8 cellular contexts compared by ENCODE assay signal in genomic region chr15:30990451-30991300, GRCh38. TPM values are rescaled to one million over a fixed set of nuclear protein-coding genes. Genes with fewer than 3 reads are reported as not detected.
DNase-seq lines count a peak whose midpoint lies in the region; ATAC-seq, FAIRE-seq and TF ChIP-seq lines count a peak whose summit lies in the region.

No MANE protein-coding gene starts in this region.

- peaks cover 0 to 4% (median 0%) of the 10 kb centered on the region in 7 donors for H3K9me3 Mint-ChIP-seq in CD4-positive, CD25-positive, alpha-beta regulatory T cell

- peak overlapping the region; percentile 97 to 98 (median 98) for H3K4me3 Mint-ChIP-seq in CD4-positive, CD25-positive, alpha-beta regulatory T cell

- POLR2A ChIA-PET in RWPE1 (lab: Yijun Ruan, JAX; ENCODE audit: low non-redundant PET) = interaction anchor here (0.6 kb wide), 2 partner anchors 11 to 139 kb away, joined by 3 read pairs; no protein-coding TSS in a partner anchor

- H3K27me3 ChIP-seq in CD4-positive, CD25-positive, alpha-beta regulatory T cell (ENCODE audit: control insufficient read depth, insufficient read depth, low read length) = no peaks in the 10 kb centered on the region
- H3K27me3 ChIP-seq in effector memory CD4-positive, alpha-beta T cell (replicated peaks; ENCODE audit: control insufficient read depth, insufficient read depth, low read length, poor library complexity, severe bottlenecking) = no peaks in the 10 kb centered on the region
- H3K27me3 ChIP-seq in muscle layer of duodenum (ENCODE audit: low read depth, low read length) = no peaks in the 10 kb centered on the region

- peak overlapping the region; percentile 70 for H3K27ac ChIP-seq in CD4-positive, CD25-positive, alpha-beta regulatory T cell (ENCODE audit: insufficient read depth, low read length, poor library complexity, severe bottlenecking)
- H3K27ac ChIP-seq in RWPE1 (peak overlapping the region; percentile 89), muscle layer of duodenum (ENCODE audit: low read length) (peak overlapping the region; percentile 92)
- H3K27ac ChIP-seq in effector memory CD4-positive, alpha-beta T cell (ENCODE audit: insufficient read depth, low read length, poor library complexity, severe bottlenecking) = peak overlapping the region; percentile 77

- peak in 1 of 3 donors; percentile 9 for DNase-seq in CD4-positive, CD25-positive, alpha-beta regulatory T cell
- DNase-seq in H54 (ENCODE audit: insufficient read length, low spot score) = no peak
- DNase-seq in RWPE1 (ENCODE audit: low spot score) = peak; percentile 16
- DNase-seq in effector memory CD4-positive, alpha-beta T cell = no peak
- no peak for DNase-seq in NCI-H510A treated with DMSO at 0.1 percent for 48 hours (lab: John Stamatoyannopoulos, UW)

- no peak for TF ChIP-seq POLR2A in H54 (IDR thresholded peaks at IDR 0.05; ENCODE audit: low read depth, low read length)

- H3K36me3 Mint-ChIP-seq in CD4-positive, CD25-positive, alpha-beta regulatory T cell = peaks cover 14% of the 10 kb centered on the region

- peak; percentile 53 for FAIRE-seq in H54 (lab: Jason Lieb, UNC)

- no peak for TF ChIP-seq CTCF in RWPE1 (conservative IDR thresholded peaks at IDR 0.05; ENCODE audit: low read depth)

- no peak for ATAC-seq in CD4-positive, CD25-positive, alpha-beta regulatory T cell (ENCODE audit: low read depth in 2 of 2)
- ATAC-seq in GM21717 (IDR thresholded peaks at IDR 0.05; ENCODE audit: unreplicated experiment) (no peak), HG03457 (IDR thresholded peaks at IDR 0.05; ENCODE audit: unreplicated experiment) (no peak)

- H3K9me3 ChIP-seq in CD4-positive, CD25-positive, alpha-beta regulatory T cell (ENCODE audit: control insufficient read depth in 2 of 2, low read length in 2 of 2) = no peaks in the 10 kb centered on the region
- no peaks in the 10 kb centered on the region for H3K9me3 ChIP-seq in effector memory CD4-positive, alpha-beta T cell (ENCODE audit: control insufficient read depth, low read length)
- no peaks in the 10 kb centered on the region for H3K9me3 ChIP-seq in muscle layer of duodenum (ENCODE audit: control insufficient read depth in 1 of 2, low read length in 2 of 2)

- peaks cover 18% of the 10 kb centered on the region for H3K27me3 Mint-ChIP-seq in CD4-positive, CD25-positive, alpha-beta regulatory T cell

- peaks cover 6% of the 10 kb centered on the region for H3K36me3 ChIP-seq in CD4-positive, CD25-positive, alpha-beta regulatory T cell (ENCODE audit: control insufficient read depth, insufficient read depth, low read length)
- peaks cover 6% of the 10 kb centered on the region for H3K36me3 ChIP-seq in effector memory CD4-positive, alpha-beta T cell (ENCODE audit: control insufficient read depth, insufficient read depth, low read length)
- H3K36me3 ChIP-seq in muscle layer of duodenum (ENCODE audit: control insufficient read depth in 1 of 2, insufficient read depth in 2 of 2, low read length in 2 of 2) = peaks cover 0 to 10% of the 10 kb centered on the region in 2 donors

- CTCF ChIA-PET in RWPE1 (lab: Yijun Ruan, JAX) = interaction anchor here (0.6 to 1.7 kb wide), 2 partner anchors 104 to 139 kb away, joined by 3 to 6 read pairs; no protein-coding TSS in a partner anchor

- peaks cover 37% of the 10 kb centered on the region for H3K4me1 ChIP-seq in CD4-positive, CD25-positive, alpha-beta regulatory T cell (ENCODE audit: control insufficient read depth, insufficient read depth, low read length, poor library complexity, severe bottlenecking)
- H3K4me1 ChIP-seq in effector memory CD4-positive, alpha-beta T cell (ENCODE audit: control insufficient read depth, insufficient read depth, low read length, poor library complexity, severe bottlenecking) = peaks cover 19% of the 10 kb centered on the region
- H3K4me1 ChIP-seq in muscle layer of duodenum (ENCODE audit: control insufficient read depth in 1 of 2, insufficient read depth in 2 of 2, low read length in 2 of 2) = peaks cover 5 to 25% of the 10 kb centered on the region in 2 donors

- H3K27ac Mint-ChIP-seq in CD4-positive, CD25-positive, alpha-beta regulatory T cell = peak overlapping the region; percentile 85 to 97 (median 96)

- H3K4me1 Mint-ChIP-seq in CD4-positive, CD25-positive, alpha-beta regulatory T cell = peaks cover 15 to 53% (median 22%) of the 10 kb centered on the region in 4 donors

- H3K4me3 ChIP-seq in CD4-positive, CD25-positive, alpha-beta regulatory T cell (ENCODE audit: low read depth, low read length) = peak overlapping the region; percentile 95
- peak overlapping the region; percentile 99 for H3K4me3 ChIP-seq in effector memory CD4-positive, alpha-beta T cell (ENCODE audit: insufficient read depth, low read depth, low read length, poor library complexity, severe bottlenecking)
- peak overlapping the region; percentile 76 to 98 for H3K4me3 ChIP-seq in muscle layer of duodenum (ENCODE audit: low read depth in 1 of 2, low read length in 2 of 2)

RNA-seq across cellular contexts. Expression of gene MTMR10, which starts 0.8 kb away (rescaled TPM):
- 36.5 TPM for total RNA-seq in CD4-positive, CD25-positive, alpha-beta regulatory T cell
- 1 to 10 TPM; 6.1 to 7.3 (median 6.6) TPM for polyA plus RNA-seq in CD4-positive, CD25-positive, alpha-beta regulatory T cell
